In the genomic region with DNA sequence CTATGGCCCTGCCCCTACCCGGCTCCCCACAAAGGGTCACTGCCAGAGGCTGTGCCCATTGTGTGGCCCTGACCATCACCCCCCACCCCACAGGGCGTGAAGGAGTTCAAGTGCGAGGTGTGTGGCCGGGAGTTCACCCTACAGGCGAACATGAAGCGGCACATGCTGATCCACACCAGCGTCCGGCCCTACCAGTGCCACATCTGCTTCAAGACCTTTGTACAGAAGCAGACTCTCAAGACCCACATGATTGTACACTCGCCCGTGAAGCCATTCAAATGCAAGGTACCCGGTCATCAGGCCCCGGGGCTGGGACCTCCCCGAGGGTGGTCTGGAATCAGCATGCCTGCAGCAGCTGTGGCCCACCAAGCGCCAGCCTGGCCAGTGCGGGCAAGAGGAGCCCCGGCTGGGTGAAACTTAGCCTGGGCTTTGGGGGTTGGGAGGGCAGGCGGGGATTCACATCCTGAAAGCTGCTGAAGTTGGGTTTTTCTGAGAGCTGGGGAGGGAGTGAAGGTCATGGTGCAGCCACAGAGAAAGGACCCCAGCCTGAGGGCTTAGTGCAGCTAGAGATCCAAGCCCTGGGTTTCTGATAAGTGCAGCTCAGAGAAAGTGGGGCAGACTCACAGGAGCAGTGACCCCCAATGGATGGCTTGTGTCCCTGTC, we compare ENCODE assay signal across 13 cellular contexts. TPM values are rescaled to one million over a fixed set of nuclear protein-coding genes. Genes with fewer than 3 reads are reported as not detected.
DNase-seq lines count a peak whose midpoint lies in the region; ATAC-seq and TF ChIP-seq lines count a peak whose summit lies in the region.
"Had no signal": no experiment of that assay in that cellular context is flagged by ENCODE, and none has a peak within 500 bp of the region (broad histone marks: within the 10 kb centered on the region; RNA-seq: fewer than 3 reads in every experiment).

No MANE protein-coding gene starts in this region.

- H4K20me1 ChIP-seq in KMS-11 (ENCODE audit: insufficient read depth), result no peaks in the 10 kb centered on the region
- no peaks in the 10 kb centered on the region for H4K20me1 ChIP-seq in GM23248 (ENCODE audit: insufficient read depth)

- no peaks in the 10 kb centered on the region for H3K9me3 ChIP-seq in CD4-positive, CD25-positive, alpha-beta regulatory T cell (ENCODE audit: control insufficient read depth in 2 of 2, low read length in 2 of 2)
- H3K9me3 ChIP-seq in body of pancreas (no peaks in the 10 kb centered on the region), psoas muscle (no peaks in the 10 kb centered on the region), GM23248 (ENCODE audit: low read depth) (no peaks in the 10 kb centered on the region)

- in situ Hi-C loops in GM23248 (cut with MboI), result loop anchor here (10.0 to 25.0 kb wide), 2 partner anchors 178 to 311 kb away; partner anchors contain the start of genes AP3S2 and MESP1

- no peaks in the 10 kb centered on the region for H3K9me3 Mint-ChIP-seq in CD4-positive, CD25-positive, alpha-beta regulatory T cell

- TF ChIP-seq CTCF in KMS-11 (conservative IDR thresholded peaks at IDR 0.05; ENCODE audit: low read depth, low read length) (no peak; the same call in 1 of the 2 replicates), body of pancreas (IDR thresholded peaks at IDR 0.05) (peak in 3 of 7 experiments; percentile 21 to 32 (median 30)), psoas muscle (IDR thresholded peaks at IDR 0.05) (no peak)

- H3K4me2 ChIP-seq in KMS-11 (peak overlapping the region; percentile 92), GM23248 (ENCODE audit: unreplicated experiment) (no peak overlapping the region)

- H2AFZ ChIP-seq in KMS-11 (ENCODE audit: low read depth) (peak overlapping the region; percentile 47), GM23248 (no peak overlapping the region)

- peaks cover 17% of the 10 kb centered on the region for H3K36me3 ChIP-seq in CD4-positive, CD25-positive, alpha-beta regulatory T cell (ENCODE audit: control insufficient read depth, insufficient read depth, low read length)
- H3K36me3 ChIP-seq in KMS-11 (ENCODE audit: insufficient read depth), result no peaks in the 10 kb centered on the region
- H3K36me3 ChIP-seq in body of pancreas (replicated peaks in 1 of 2; ENCODE audit: insufficient read depth in 1 of 2, low read depth in 2 of 2), result no peaks in the 10 kb centered on the region
- H3K36me3 ChIP-seq in psoas muscle (ENCODE audit: insufficient read depth in 1 of 2, low read depth in 1 of 2), result peaks cover 0 to 10% of the 10 kb centered on the region in 2 donors
- peaks cover 5% of the 10 kb centered on the region; the same call in 1 of the 2 replicates for H3K36me3 ChIP-seq in GM23248 (ENCODE audit: low read depth)

- H3K4me1 Mint-ChIP-seq in CD4-positive, CD25-positive, alpha-beta regulatory T cell, result peaks cover 0 to 12% (median 7%) of the 10 kb centered on the region in 4 donors

- DNase-seq in CD4-positive, CD25-positive, alpha-beta regulatory T cell, result no peak
- peak in 3 of 4 donors; percentile 64 to 72 (median 66) for DNase-seq in body of pancreas
- no peak for DNase-seq in psoas muscle
- DNase-seq in iPS-NIHi11 (ENCODE audit: low spot score), result no peak
- no peak for DNase-seq in GM23248
- no peak for DNase-seq in putamen (ENCODE audit: low spot score)
- DNase-seq: HCEC 1CT; NCI-H1048; NCI-H2227 treated with DMSO at 0.1 percent for 48 hours; NCI-H526; NK-92 treated with Interleukin-12 subunit alpha and Interleukin-12 subunit beta, amount 100 ng/mL, for 24 hours; OCI-M1 had no signal

- no peak for TF ChIP-seq POLR2A in body of pancreas (IDR thresholded peaks at IDR 0.05)

- peaks cover 9% of the 10 kb centered on the region for H3K36me3 Mint-ChIP-seq in CD4-positive, CD25-positive, alpha-beta regulatory T cell

- H3K27me3 Mint-ChIP-seq in CD4-positive, CD25-positive, alpha-beta regulatory T cell, result no peaks in the 10 kb centered on the region

- no peaks in the 10 kb centered on the region for H3K4me1 ChIP-seq in CD4-positive, CD25-positive, alpha-beta regulatory T cell (ENCODE audit: control insufficient read depth, insufficient read depth, low read length, poor library complexity, severe bottlenecking)
- H3K4me1 ChIP-seq in KMS-11 (ENCODE audit: low read depth, poor library complexity, severe bottlenecking), result peaks cover 81% of the 10 kb centered on the region
- peaks cover 81% of the 10 kb centered on the region for H3K4me1 ChIP-seq in body of pancreas
- H3K4me1 ChIP-seq in psoas muscle, result peaks cover 29% of the 10 kb centered on the region
- H3K4me1 ChIP-seq in GM23248 (ENCODE audit: insufficient read depth), result no peaks in the 10 kb centered on the region

- 59 to 64% methylated on average over 7 to 17 of the region's 17 CpGs for WGBS in body of pancreas, 2 donors
- 79 to 89% (median 85%) methylated on average over 17 of the region's 17 CpGs for WGBS in psoas muscle, 3 donors
- 88 to 91% methylated on average over 16 to 17 of the region's 17 CpGs for WGBS in GM23248 (ENCODE audit: low coverage in 1 of 2, low lambda C conversion rate in 2 of 2, missing lambda C conversion rate in 2 of 2), 2 experiments

- no peaks in the 10 kb centered on the region for H3K9me2 ChIP-seq in GM23248 (ENCODE audit: insufficient read depth)

- H3K79me2 ChIP-seq in KMS-11 (ENCODE audit: insufficient read depth, low read depth) (peaks cover 11% of the 10 kb centered on the region; the same call in 1 of the 2 replicates), GM23248 (ENCODE audit: insufficient read depth) (peaks cover 10% of the 10 kb centered on the region)

- intact Hi-C loops in body of pancreas (cut with DNase I) (no loop called here), psoas muscle (cut with DNase I) (loop anchor here (5.0 kb wide), 2 partner anchors 66 to 161 kb away; partner anchors contain the start of gene ARPIN (in 2 of the 2))

- no peak overlapping the region for H3K4me3 Mint-ChIP-seq in CD4-positive, CD25-positive, alpha-beta regulatory T cell

- peak overlapping the region; percentile 41; the same call in 1 of the 2 replicates for H3K9ac ChIP-seq in KMS-11
- H3K9ac ChIP-seq in GM23248, result no peak overlapping the region

- peaks cover 11% of the 10 kb centered on the region for H3F3A ChIP-seq in GM23248 (ENCODE audit: insufficient read depth)

- no peak overlapping the region for H3K27ac ChIP-seq in CD4-positive, CD25-positive, alpha-beta regulatory T cell (ENCODE audit: insufficient read depth, low read length, poor library complexity, severe bottlenecking)
- H3K27ac ChIP-seq in KMS-11 (peak overlapping the region; percentile 77), body of pancreas (peak overlapping the region; percentile 22 to 93 (median 88)), psoas muscle (peak overlapping the region; percentile 85), GM23248 (no peak overlapping the region)

- no peak for ATAC-seq in CD4-positive, CD25-positive, alpha-beta regulatory T cell (ENCODE audit: low read depth in 2 of 2)
- ATAC-seq in body of pancreas (no peak), psoas muscle (no peak)

- peak overlapping the region in 2 of 3 donors; percentile 42 to 60 for H3K27ac Mint-ChIP-seq in CD4-positive, CD25-positive, alpha-beta regulatory T cell

- no peaks in the 10 kb centered on the region for H3K27me3 ChIP-seq in CD4-positive, CD25-positive, alpha-beta regulatory T cell (ENCODE audit: control insufficient read depth, insufficient read depth, low read length)
- H3K27me3 ChIP-seq in KMS-11 (ENCODE audit: insufficient read depth, low read depth) (no peaks in the 10 kb centered on the region), body of pancreas (no peaks in the 10 kb centered on the region), psoas muscle (ENCODE audit: insufficient read depth in 3 of 3, low read length in 2 of 3) (no peaks in the 10 kb centered on the region), GM23248 (replicated peaks; ENCODE audit: insufficient read depth) (no peaks in the 10 kb centered on the region)

- no peak overlapping the region for H3K4me3 ChIP-seq in CD4-positive, CD25-positive, alpha-beta regulatory T cell (ENCODE audit: low read depth, low read length)
- H3K4me3 ChIP-seq in KMS-11 (IDR thresholded peaks at IDR 0.05; ENCODE audit: insufficient read depth, low read depth, low read length), result no peak overlapping the region
- H3K4me3 ChIP-seq in body of pancreas, result no peak overlapping the region
- no peak overlapping the region for H3K4me3 ChIP-seq in psoas muscle
- H3K4me3 ChIP-seq in GM23248, result no peak overlapping the region

RNA-seq across cellular contexts. Expression of gene IDH2, which starts 29.2 kb away (rescaled TPM):
- total RNA-seq in CD4-positive, CD25-positive, alpha-beta regulatory T cell, result 60.8 TPM
- polyA plus RNA-seq in CD4-positive, CD25-positive, alpha-beta regulatory T cell, result 100 to 1,000 TPM in 2 of 4 donors, 10 to 100 TPM in 2; 88.4 to 123 (median 97.1) TPM
- total RNA-seq in body of pancreas, result 10 to 100 TPM; 77.5 to 78.6 TPM
- 100 to 1,000 TPM; 513 to 926 (median 752) TPM for total RNA-seq in psoas muscle
- 100 to 1,000 TPM; 365 to 759 (median 405) TPM for polyA plus RNA-seq in psoas muscle
- total RNA-seq in GM23248 (2014; rRNA removed; shearing (Covaris generic)), result 58.3 and 67.7 TPM in 2 replicates
- polyA plus RNA-seq in GM23248 (2016; fragmentation: Nextera tagmentation; extraction: Ambion mirVana), result 104 and 109 TPM in 2 replicates

Comparison
In these comparisons a context has a peak if more than half of its experiments do, and no peak if none do; other contexts are left out.
1. DNase-seq: peak in body of pancreas (3 of 4); none in CD4-positive, CD25-positive, alpha-beta regulatory T cell (0 of 3), psoas muscle (0 of 2), iPS-NIHi11 (single experiment), GM23248 (single experiment) and putamen (single experiment).
2. H3K27ac ChIP-seq: peak in KMS-11 (single experiment), body of pancreas (4 of 4) and psoas muscle (single experiment); none in CD4-positive, CD25-positive, alpha-beta regulatory T cell (single experiment) and GM23248 (single experiment).